12 cellular contexts compared by ENCODE assay signal in genomic region chr18:75489493-75490190, GRCh38.
DNase-seq lines count a peak whose midpoint lies in the region; ATAC-seq and TF ChIP-seq lines count a peak whose summit lies in the region.
"Had no signal": no experiment of that assay in that cellular context is flagged by ENCODE, and none has a peak within 500 bp of the region (broad histone marks: within the 10 kb centered on the region; RNA-seq: fewer than 3 reads in every experiment).

No MANE protein-coding gene starts in this region.

- no peak overlapping the region for H2BK12ac ChIP-seq in mesenchymal stem cell (ENCODE audit: low read length in 2 of 2)

- dilution Hi-C loops in mammary epithelial cell (cut with HindIII; ENCODE audit: low sequenced_read_pairs) = no loop called here

- no peaks in the 10 kb centered on the region for H3K36me3 Mint-ChIP-seq in neural progenitor cell
- H3K36me3 Mint-ChIP-seq in GM23338 (ENCODE audit: low read depth) = no peaks in the 10 kb centered on the region; the same call in 2 of the 3 replicates
- H3K36me3 Mint-ChIP-seq in effector memory CD8-positive, alpha-beta T cell (ENCODE audit: insufficient read depth) = no peaks in the 10 kb centered on the region

- DNase-seq in AG08395 (ENCODE audit: low spot score) = peak; percentile 87
- DNase-seq in HT1080 (ENCODE audit: low read depth) = peak; percentile 95
- DNase-seq in mammary epithelial cell = peak; percentile 88
- DNase-seq in mesenchymal stem cell = peak; percentile 91
- no peak for DNase-seq in neural progenitor cell (ENCODE audit: low spot score)
- no peak for DNase-seq in GM23338 (ENCODE audit: low spot score)
- no peak for DNase-seq in COR-L47 (lab: John Stamatoyannopoulos, UW)
- no peak for DNase-seq in effector memory CD8-positive, alpha-beta T cell
- DNase-seq: Caco-2, psoas muscle had no signal

- no peaks in the 10 kb centered on the region for H3K79me1 ChIP-seq in mesenchymal stem cell (replicated peaks; ENCODE audit: low read length, poor library complexity, severe bottlenecking)

- no peak overlapping the region for H2BK15ac ChIP-seq in mesenchymal stem cell (ENCODE audit: low read depth, poor library complexity, severe bottlenecking)

- H3K9me3 ChIP-seq in mammary epithelial cell (replicated peaks; ENCODE audit: insufficient read depth, low read length) (no peaks in the 10 kb centered on the region), mesenchymal stem cell (ENCODE audit: control insufficient read depth, low read length) (no peaks in the 10 kb centered on the region), neural progenitor cell (ENCODE audit: low read depth) (no peaks in the 10 kb centered on the region)
- H3K9me3 ChIP-seq: Caco-2, psoas muscle had no signal

- no peak for TF ChIP-seq CTCF in mammary epithelial cell (conservative IDR thresholded peaks at IDR 0.05 in 1 of 2, IDR thresholded peaks at IDR 0.05 in 1 of 2; ENCODE audit: extremely low read depth in 1 of 2, insufficient read depth in 1 of 2, low read depth in 1 of 2, low read length in 2 of 2)
- TF ChIP-seq CTCF in neural progenitor cell (IDR thresholded peaks at IDR 0.05) = no peak
- no peak for TF ChIP-seq CTCF in GM23338 (conservative IDR thresholded peaks at IDR 0.05; ENCODE audit: low read depth in 2 of 2)

- no peak overlapping the region for H3K23ac ChIP-seq in mesenchymal stem cell (ENCODE audit: low read length in 2 of 2)

- H3K79me2 ChIP-seq in mammary epithelial cell (ENCODE audit: insufficient read depth, low read length) = no peaks in the 10 kb centered on the region
- no peaks in the 10 kb centered on the region for H3K79me2 ChIP-seq in neural progenitor cell (ENCODE audit: low read depth)
- no peaks in the 10 kb centered on the region for H3K79me2 ChIP-seq in GM23338 (replicated peaks; ENCODE audit: insufficient read depth)

- no peak overlapping the region for H4K91ac ChIP-seq in mesenchymal stem cell (ENCODE audit: low read length)

- H3K4me3 Mint-ChIP-seq in neural progenitor cell = no peak overlapping the region
- no peak overlapping the region for H3K4me3 Mint-ChIP-seq in GM23338
- H3K4me3 Mint-ChIP-seq in effector memory CD8-positive, alpha-beta T cell = no peak overlapping the region
- H3K4me3 Mint-ChIP-seq: activated T-helper 1 cell treated with anti-CD3 and anti-CD28 coated beads, Interleukin-12 subunit alpha, Interleukin-12 subunit beta, Interleukin-2, Interleukin-4 antibody, amounts not matched to agents 30 ng/mL and 10 ng/mL and 1 ng/mL, durations not matched to agents 14 hours and 24 hours and 36 hours had no signal

- no peak overlapping the region for H3K27ac Mint-ChIP-seq in neural progenitor cell
- H3K27ac Mint-ChIP-seq in GM23338 = no peak overlapping the region
- no peak overlapping the region for H3K27ac Mint-ChIP-seq in effector memory CD8-positive, alpha-beta T cell
- H3K27ac Mint-ChIP-seq: activated T-helper 1 cell treated with anti-CD3 and anti-CD28 coated beads, Interleukin-12 subunit alpha, Interleukin-12 subunit beta, Interleukin-2, Interleukin-4 antibody, amounts not matched to agents 30 ng/mL and 10 ng/mL and 1 ng/mL, durations not matched to agents 14 hours and 24 hours and 36 hours had no signal

- peaks cover 25% of the 10 kb centered on the region for H3K4me1 ChIP-seq in mammary epithelial cell (ENCODE audit: insufficient read depth, low read length)
- peaks cover 3% of the 10 kb centered on the region for H3K4me1 ChIP-seq in mesenchymal stem cell (ENCODE audit: control insufficient read depth, insufficient read depth, low read depth, low read length)
- no peaks in the 10 kb centered on the region for H3K4me1 ChIP-seq in neural progenitor cell
- no peaks in the 10 kb centered on the region for H3K4me1 ChIP-seq in GM23338 (ENCODE audit: insufficient read depth)
- H3K4me1 ChIP-seq: Caco-2, psoas muscle had no signal

- in situ Hi-C loops in mammary epithelial cell (cut with MboI; ENCODE audit: low sequenced_read_pairs in 2 of 2) = loop anchor here (10.0 to 25.0 kb wide), 2 partner anchors 277 to 825 kb away; partner anchors contain the start of genes PTGR3 (in 1 of the 2) and TSHZ1 (in 1 of the 2)

- 45% methylated on average over 13 of the region's 13 CpGs for WGBS in mammary epithelial cell (ENCODE audit: low coverage, missing lambda C conversion rate)
- 46% methylated on average over 10 of the region's 13 CpGs for WGBS in mesenchymal stem cell

- H2BK120ac ChIP-seq in mesenchymal stem cell (ENCODE audit: low read depth, low read length) = no peak overlapping the region

- intact Hi-C loops in mammary epithelial cell (cut with micrococcal nuclease) = loop anchor here (5.0 kb wide), 1 partner anchor 242 kb away; no protein-coding TSS in a partner anchor

- H2BK5ac ChIP-seq in mesenchymal stem cell (ENCODE audit: low read depth, low read length, poor library complexity, severe bottlenecking) = no peak overlapping the region

- CTCF ChIA-PET in mammary epithelial cell (lab: Charles Lee; ENCODE audit: low non-redundant PET) = no interaction called here

- no peaks in the 10 kb centered on the region for H3F3A ChIP-seq in neural progenitor cell (ENCODE audit: low read depth)
- no peaks in the 10 kb centered on the region for H3F3A ChIP-seq in GM23338 (replicated peaks; ENCODE audit: low read depth)

- ATAC-seq in GM23338 = no peak
- ATAC-seq in effector memory CD8-positive, alpha-beta T cell (replicated peaks) = no peak
- ATAC-seq: psoas muscle had no signal

- H3K27ac ChIP-seq in mammary epithelial cell (ENCODE audit: insufficient read depth, low read depth, low read length) (peak overlapping the region; percentile 81), mesenchymal stem cell (ENCODE audit: low read length, poor library complexity, severe bottlenecking) (peak overlapping the region; percentile 60), neural progenitor cell (no peak overlapping the region), GM23338 (ENCODE audit: low read depth) (no peak overlapping the region)
- H3K27ac ChIP-seq: psoas muscle, VCaP had no signal

- H3K9me3 Mint-ChIP-seq in neural progenitor cell (peaks cover 2% of the 10 kb centered on the region), GM23338 (peaks cover 8% of the 10 kb centered on the region; the same call in 1 of the 3 replicates)
- H3K9me3 Mint-ChIP-seq in effector memory CD8-positive, alpha-beta T cell = no peaks in the 10 kb centered on the region
- H3K9me3 Mint-ChIP-seq: activated T-helper 1 cell treated with anti-CD3 and anti-CD28 coated beads, Interleukin-12 subunit alpha, Interleukin-12 subunit beta, Interleukin-2, Interleukin-4 antibody, amounts not matched to agents 30 ng/mL and 10 ng/mL and 1 ng/mL, durations not matched to agents 14 hours and 24 hours and 36 hours had no signal

- no peak overlapping the region for H3K4ac ChIP-seq in mesenchymal stem cell (ENCODE audit: low read depth in 1 of 2, low read length in 2 of 2)

- H2AFZ ChIP-seq in mammary epithelial cell (ENCODE audit: low read depth, low read length) (peak overlapping the region; percentile 92), mesenchymal stem cell (ENCODE audit: low read depth, low read length) (no peak overlapping the region), neural progenitor cell (replicated peaks) (no peak overlapping the region), GM23338 (no peak overlapping the region)

- H2AK5ac ChIP-seq in mesenchymal stem cell (ENCODE audit: low read length, severe bottlenecking) = no peak overlapping the region

- H3K36me3 ChIP-seq in mammary epithelial cell (ENCODE audit: insufficient read depth, low read length) (no peaks in the 10 kb centered on the region), mesenchymal stem cell (ENCODE audit: control insufficient read depth in 1 of 2, insufficient read depth in 2 of 2, low read depth in 1 of 2, low read length in 2 of 2) (no peaks in the 10 kb centered on the region), neural progenitor cell (no peaks in the 10 kb centered on the region), GM23338 (ENCODE audit: insufficient read depth) (no peaks in the 10 kb centered on the region)

- peak overlapping the region; percentile 35 for H3K4me2 ChIP-seq in mammary epithelial cell (ENCODE audit: insufficient read depth, low read depth, low read length)
- H3K4me2 ChIP-seq in mesenchymal stem cell (ENCODE audit: low read length, poor library complexity, severe bottlenecking) = no peak overlapping the region
- no peak overlapping the region for H3K4me2 ChIP-seq in neural progenitor cell
- H3K4me2 ChIP-seq in GM23338 = no peak overlapping the region

- no peak overlapping the region for H4K8ac ChIP-seq in mesenchymal stem cell (ENCODE audit: low read length)

- H3K27me3 ChIP-seq in mammary epithelial cell (ENCODE audit: insufficient read depth, low read length) (no peaks in the 10 kb centered on the region), mesenchymal stem cell (ENCODE audit: control insufficient read depth in 1 of 2, insufficient read depth in 1 of 2, low read length in 2 of 2) (no peaks in the 10 kb centered on the region), neural progenitor cell (no peaks in the 10 kb centered on the region), GM23338 (ENCODE audit: insufficient read depth) (no peaks in the 10 kb centered on the region)

- H3K27me3 Mint-ChIP-seq in neural progenitor cell (ENCODE audit: insufficient read depth, low read depth) = no peaks in the 10 kb centered on the region
- H3K27me3 Mint-ChIP-seq in GM23338 (ENCODE audit: insufficient read depth, low read depth, poor library complexity) = peaks cover 1% of the 10 kb centered on the region
- H3K27me3 Mint-ChIP-seq in effector memory CD8-positive, alpha-beta T cell = peaks cover 56 to 70% of the 10 kb centered on the region in 2 donors

- no peaks in the 10 kb centered on the region for H3K4me1 Mint-ChIP-seq in neural progenitor cell
- no peaks in the 10 kb centered on the region for H3K4me1 Mint-ChIP-seq in GM23338
- H3K4me1 Mint-ChIP-seq in effector memory CD8-positive, alpha-beta T cell (ENCODE audit: low read depth in 2 of 2) = no peaks in the 10 kb centered on the region

- BruUV-seq in mammary epithelial cell (replicated peaks; lab: Mats Ljungman, UMichigan) = TSS peak; percentile 71

- H3K18ac ChIP-seq in mesenchymal stem cell (ENCODE audit: low read depth in 1 of 2, low read length in 2 of 2) = no peak overlapping the region

- H3K14ac ChIP-seq in mesenchymal stem cell (ENCODE audit: low read length in 2 of 2) = no peak overlapping the region

- peak overlapping the region; percentile 41 for H3K9ac ChIP-seq in mammary epithelial cell (ENCODE audit: insufficient read depth, low read length)
- peak overlapping the region; percentile 75 for H3K9ac ChIP-seq in mesenchymal stem cell (ENCODE audit: low read length)
- no peak overlapping the region for H3K9ac ChIP-seq in neural progenitor cell

- H4K20me1 ChIP-seq in mammary epithelial cell (ENCODE audit: insufficient read depth, low read length) (no peaks in the 10 kb centered on the region), neural progenitor cell (ENCODE audit: low read depth) (no peaks in the 10 kb centered on the region), GM23338 (replicated peaks; ENCODE audit: insufficient read depth) (no peaks in the 10 kb centered on the region)

- H3K9me2 ChIP-seq in GM23338 (ENCODE audit: insufficient read depth) = peaks cover 4% of the 10 kb centered on the region; the same call in 1 of the 2 replicates

- H3K4me3 ChIP-seq in mammary epithelial cell (replicated peaks in 1 of 3; ENCODE audit: insufficient read depth in 1 of 3, low read depth in 2 of 3, low read length in 3 of 3) (no peak overlapping the region), mesenchymal stem cell (ENCODE audit: insufficient read depth in 1 of 2, low read depth in 1 of 2, low read length in 2 of 2) (no peak overlapping the region), neural progenitor cell (no peak overlapping the region), GM23338 (no peak overlapping the region)
- H3K4me3 ChIP-seq: psoas muscle had no signal

Comparison
In these comparisons a context has a peak if more than half of its experiments do, and no peak if none do; other contexts are left out.
1. DNase-seq: peak in AG08395 (single experiment), HT1080 (single experiment), mammary epithelial cell (single experiment) and mesenchymal stem cell (single experiment); none in neural progenitor cell (single experiment), GM23338 (single experiment), COR-L47 (single experiment) and effector memory CD8-positive, alpha-beta T cell (0 of 3).
2. H3K27ac ChIP-seq: peak in mammary epithelial cell (single experiment) and mesenchymal stem cell (single experiment); none in neural progenitor cell (single experiment) and GM23338 (single experiment).